Comparison of ENCODE assay signal across 16 cellular contexts in genomic region chr12:94095618-94096017, GRCh38. TPM values are rescaled to one million over a fixed set of nuclear protein-coding genes. Genes with fewer than 3 reads are reported as not detected.
DNase-seq lines count a peak whose midpoint lies in the region; ATAC-seq and TF ChIP-seq lines count a peak whose summit lies in the region.
"Had no signal": no experiment of that assay in that cellular context is flagged by ENCODE, and none has a peak within 500 bp of the region (broad histone marks: within the 10 kb centered on the region; RNA-seq: fewer than 3 reads in every experiment).

No MANE protein-coding gene starts in this region.

- no peak overlapping the region for H2BK5ac ChIP-seq in trophoblast cell (ENCODE audit: low read depth, low read length, poor library complexity)

- H3K9me3 ChIP-seq in GM23248 (ENCODE audit: low read depth) (no peaks in the 10 kb centered on the region), ascending aorta (no peaks in the 10 kb centered on the region), trophoblast cell (ENCODE audit: insufficient read depth, low read depth, low read length) (no peaks in the 10 kb centered on the region)
- H3K9me3 ChIP-seq: BLaER1, Caco-2 had no signal

- H2BK120ac ChIP-seq in trophoblast cell (ENCODE audit: insufficient read depth, low read length, poor library complexity) = no peak overlapping the region

- intact Hi-C loops in ascending aorta (cut with DNase I) = no loop called here

- in situ Hi-C loops in GM23248 (cut with MboI) = loop anchor here (5.0 to 10.0 kb wide), 3 partner anchors 201 to 588 kb away; no protein-coding TSS in a partner anchor

- H3K27ac ChIP-seq in GM23248 = no peak overlapping the region
- peak overlapping the region; percentile 40 to 48 for H3K27ac ChIP-seq in ascending aorta
- no peak overlapping the region for H3K27ac ChIP-seq in trophoblast cell (ENCODE audit: low read depth, low read length)
- H3K27ac ChIP-seq: 22Rv1, BLaER1, C4-2B had no signal

- H3K9ac ChIP-seq in GM23248 (no peak overlapping the region), trophoblast cell (ENCODE audit: low read length) (no peak overlapping the region)
- H3K9ac ChIP-seq: BLaER1 had no signal

- H4K20me1 ChIP-seq in GM23248 (ENCODE audit: insufficient read depth) = no peaks in the 10 kb centered on the region
- H4K20me1 ChIP-seq: BLaER1 had no signal

- H3F3A ChIP-seq in GM23248 (ENCODE audit: insufficient read depth) = peaks cover 31% of the 10 kb centered on the region; the same call in 1 of the 2 replicates

- H3K4me1 ChIP-seq in GM23248 (ENCODE audit: insufficient read depth) = peaks cover 46% of the 10 kb centered on the region
- H3K4me1 ChIP-seq in ascending aorta = peaks cover 5 to 16% of the 10 kb centered on the region in 2 donors
- peaks cover 0 to 6% of the 10 kb centered on the region in 2 experiments for H3K4me1 ChIP-seq in trophoblast cell (ENCODE audit: control insufficient read depth in 1 of 2, insufficient read depth in 2 of 2, low read length in 2 of 2)

- H3K4me3 ChIP-seq in GM23248 (no peak overlapping the region), ascending aorta (no peak overlapping the region), trophoblast cell (ENCODE audit: low read depth, low read length) (no peak overlapping the region)
- H3K4me3 ChIP-seq: BLaER1 had no signal

- H3K27me3 ChIP-seq in GM23248 (replicated peaks; ENCODE audit: insufficient read depth) (no peaks in the 10 kb centered on the region), ascending aorta (no peaks in the 10 kb centered on the region), trophoblast cell (ENCODE audit: insufficient read depth, low read length) (no peaks in the 10 kb centered on the region)

- H4K91ac ChIP-seq in trophoblast cell (ENCODE audit: low read depth, low read length) = no peak overlapping the region

- H3K36me3 ChIP-seq in GM23248 (ENCODE audit: low read depth) = no peaks in the 10 kb centered on the region
- no peaks in the 10 kb centered on the region for H3K36me3 ChIP-seq in ascending aorta
- H3K36me3 ChIP-seq in trophoblast cell (ENCODE audit: control insufficient read depth in 1 of 2, insufficient read depth in 2 of 2, low read length in 2 of 2) = no peaks in the 10 kb centered on the region
- H3K36me3 ChIP-seq: BLaER1 had no signal

- no peak overlapping the region for H3K14ac ChIP-seq in trophoblast cell (ENCODE audit: low read length)

- DNase-seq in GM23248 = peak; percentile 29
- no peak for DNase-seq in ascending aorta (ENCODE audit: low spot score in 2 of 2)
- no peak for DNase-seq in trophoblast cell
- no peak for DNase-seq in HK-2 (ENCODE audit: unreplicated experiment)
- DNase-seq: Caco-2; CD4-positive, CD25-positive, alpha-beta regulatory T cell; CD8-positive, alpha-beta T cell; DMS153; DND-41; H7; HCEC 1CT had no signal

- H3K79me1 ChIP-seq in trophoblast cell (ENCODE audit: low read length) = peaks cover 2% of the 10 kb centered on the region

- no peak overlapping the region for H4K12ac ChIP-seq in trophoblast cell (ENCODE audit: low read depth, low read length)

- ATAC-seq in GM18517 (IDR thresholded peaks at IDR 0.05; ENCODE audit: unreplicated experiment) (no peak), HG03175 (IDR thresholded peaks at IDR 0.05; ENCODE audit: unreplicated experiment) (no peak)
- ATAC-seq: CD8-positive, alpha-beta T cell had no signal

- no peak overlapping the region for H2AFZ ChIP-seq in GM23248
- H2AFZ ChIP-seq in trophoblast cell (ENCODE audit: insufficient read depth, low read length, poor library complexity) = no peak overlapping the region

- H3K18ac ChIP-seq in trophoblast cell (ENCODE audit: low read length) = no peak overlapping the region

- H3K4me2 ChIP-seq in GM23248 (ENCODE audit: unreplicated experiment) (no peak overlapping the region), trophoblast cell (ENCODE audit: low read length) (no peak overlapping the region)
- H3K4me2 ChIP-seq: BLaER1 had no signal

- H4K8ac ChIP-seq in trophoblast cell (ENCODE audit: low read depth, low read length) = no peak overlapping the region

- no peak for TF ChIP-seq CTCF in ascending aorta (IDR thresholded peaks at IDR 0.05)

- H3K23ac ChIP-seq in trophoblast cell (ENCODE audit: low read length) = no peak overlapping the region

- no peak overlapping the region for H3K4ac ChIP-seq in trophoblast cell (ENCODE audit: low read depth, low read length)

- WGBS in GM23248 (ENCODE audit: low coverage in 1 of 2, low lambda C conversion rate in 2 of 2, missing lambda C conversion rate in 2 of 2), 2 experiments = 72 to 79% methylated on average over 2 of the region's 2 CpGs
- WGBS in trophoblast cell (ENCODE audit: extremely low coverage, insufficient coverage, insufficient read length) = no CpG with 5 or more reads among the region's 2 CpGs

- no peaks in the 10 kb centered on the region for H3K9me2 ChIP-seq in GM23248 (ENCODE audit: insufficient read depth)

- no peak overlapping the region for H2AK5ac ChIP-seq in trophoblast cell (ENCODE audit: low read length)

- H2BK12ac ChIP-seq in trophoblast cell (ENCODE audit: low read length) = peak overlapping the region; percentile 76

- H3K79me2 ChIP-seq in GM23248 (ENCODE audit: insufficient read depth) (no peaks in the 10 kb centered on the region), trophoblast cell (ENCODE audit: control insufficient read depth, insufficient read depth, low read length, poor library complexity) (no peaks in the 10 kb centered on the region)

RNA-seq across cellular contexts. Expression of gene PLXNC1, which starts 52.8 kb away (rescaled TPM):
- total RNA-seq in GM23248 (2014; rRNA removed; shearing (Covaris generic)) = 1.9 and 2.1 TPM in 2 replicates
- 0.70 and 0.78 TPM in 2 replicates for polyA plus RNA-seq in GM23248 (2016; fragmentation: Nextera tagmentation; extraction: Ambion mirVana)
- 1.8 TPM for total RNA-seq in ascending aorta
- 0.21 and 0.22 TPM in 2 replicates for polyA plus RNA-seq in trophoblast cell (2013)

Comparison
In these comparisons a context has a peak if more than half of its experiments do, and no peak if none do; other contexts are left out.
1. H3K27ac ChIP-seq: peak in ascending aorta (2 of 2); none in GM23248 (single experiment) and trophoblast cell (single experiment).